In the genomic region with DNA sequence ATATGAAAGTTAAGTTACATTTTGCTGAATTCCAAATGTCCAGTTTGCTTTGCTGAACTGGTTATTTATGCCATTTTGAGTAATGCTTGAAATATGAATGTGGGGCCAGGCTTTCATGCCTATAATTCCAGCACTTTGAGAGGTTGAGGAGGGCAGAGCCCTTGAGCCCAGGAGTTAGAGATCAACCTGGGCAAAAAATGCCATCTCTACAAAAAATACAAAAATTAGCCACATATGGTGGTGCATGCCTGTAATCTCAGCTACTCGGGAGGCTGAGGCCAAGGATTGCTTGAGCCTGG, we compare ENCODE assay signal across 1 cellular context.
TF ChIP-seq lines count a peak whose summit lies in the region.

No MANE protein-coding gene starts in this region.

TF ChIP-seq in IMR-90, 13 proteins besides CTCF, POLR2A, EP300 and RAD21:
- no peak for TF ChIP-seq USF2 (IDR thresholded peaks at IDR 0.05; ENCODE audit: low read depth, low read length)
- no peak for TF ChIP-seq NFE2L2 (IDR thresholded peaks at IDR 0.05; ENCODE audit: low read depth, low read length)
- TF ChIP-seq RCOR1 (IDR thresholded peaks at IDR 0.05; ENCODE audit: insufficient replicate concordance, low read length) = no peak
- no peak for TF ChIP-seq BHLHE40 (IDR thresholded peaks at IDR 0.05; ENCODE audit: low read depth, low read length)
- TF ChIP-seq MXI1 (IDR thresholded peaks at IDR 0.05; ENCODE audit: borderline replicate concordance, low read depth, low read length) = no peak
- TF ChIP-seq FOS (IDR thresholded peaks at IDR 0.05; ENCODE audit: low read depth, low read length) = no peak
- TF ChIP-seq CHD1 (IDR thresholded peaks at IDR 0.05; ENCODE audit: low read depth, low read length) = no peak
- no peak for TF ChIP-seq CEBPB (IDR thresholded peaks at IDR 0.05; ENCODE audit: low read depth, low read length)
- TF ChIP-seq RFX5 (IDR thresholded peaks at IDR 0.05; ENCODE audit: low read depth, low read length) = no peak
- TF ChIP-seq, protein P1, sequence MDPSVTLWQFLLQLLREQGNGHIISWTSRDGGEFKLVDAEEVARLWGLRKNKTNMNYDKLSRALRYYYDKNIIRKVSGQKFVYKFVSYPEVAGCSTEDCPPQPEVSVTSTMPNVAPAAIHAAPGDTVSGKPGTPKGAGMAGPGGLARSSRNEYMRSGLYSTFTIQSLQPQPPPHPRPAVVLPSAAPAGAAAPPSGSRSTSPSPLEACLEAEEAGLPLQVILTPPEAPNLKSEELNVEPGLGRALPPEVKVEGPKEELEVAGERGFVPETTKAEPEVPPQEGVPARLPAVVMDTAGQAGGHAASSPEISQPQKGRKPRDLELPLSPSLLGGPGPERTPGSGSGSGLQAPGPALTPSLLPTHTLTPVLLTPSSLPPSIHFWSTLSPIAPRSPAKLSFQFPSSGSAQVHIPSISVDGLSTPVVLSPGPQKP (IDR thresholded peaks at IDR 0.05; ENCODE audit: borderline replicate concordance, low read depth, low read length) = no peak
- no peak for TF ChIP-seq MAFK (IDR thresholded peaks at IDR 0.05; ENCODE audit: low read depth, low read length)
- TF ChIP-seq SMC3 (IDR thresholded peaks at IDR 0.05; ENCODE audit: low read depth, low read length) = no peak
- no peak for TF ChIP-seq MAZ (IDR thresholded peaks at IDR 0.05; ENCODE audit: borderline replicate concordance, low read depth, low read length)
